Comparison of ENCODE assay signal across 1 cellular context in genomic region chr14:73949752-73950734, GRCh38.
TF ChIP-seq lines count a peak whose summit lies in the region.

Gene COQ6, plus strand, starts transcription at chr14:73950302. Its CDS starts 31 bp downstream, at chr14:73950333.
Gene FAM161B, minus strand, starts transcription at chr14:73950094. Its CDS starts 68 bp downstream, at chr14:73950026.

TF ChIP-seq in HepG2, 621 proteins besides CTCF, POLR2A, EP300 and RAD21 (continued from another document and continues in another):
- TF ChIP-seq RBM39 (IDR thresholded peaks at IDR 0.05; ENCODE audit: low read depth, low read length, poor library complexity, severe bottlenecking): peak; percentile 69
- TF ChIP-seq KMT2A (CRISPR knock-in tag; IDR thresholded peaks at IDR 0.05): peak; percentile 76; the same call in 1 of the 2 replicates
- no peak for TF ChIP-seq ZNF282 (IDR thresholded peaks at IDR 0.05; ENCODE audit: partially characterized antibody)
- TF ChIP-seq, protein P1, sequence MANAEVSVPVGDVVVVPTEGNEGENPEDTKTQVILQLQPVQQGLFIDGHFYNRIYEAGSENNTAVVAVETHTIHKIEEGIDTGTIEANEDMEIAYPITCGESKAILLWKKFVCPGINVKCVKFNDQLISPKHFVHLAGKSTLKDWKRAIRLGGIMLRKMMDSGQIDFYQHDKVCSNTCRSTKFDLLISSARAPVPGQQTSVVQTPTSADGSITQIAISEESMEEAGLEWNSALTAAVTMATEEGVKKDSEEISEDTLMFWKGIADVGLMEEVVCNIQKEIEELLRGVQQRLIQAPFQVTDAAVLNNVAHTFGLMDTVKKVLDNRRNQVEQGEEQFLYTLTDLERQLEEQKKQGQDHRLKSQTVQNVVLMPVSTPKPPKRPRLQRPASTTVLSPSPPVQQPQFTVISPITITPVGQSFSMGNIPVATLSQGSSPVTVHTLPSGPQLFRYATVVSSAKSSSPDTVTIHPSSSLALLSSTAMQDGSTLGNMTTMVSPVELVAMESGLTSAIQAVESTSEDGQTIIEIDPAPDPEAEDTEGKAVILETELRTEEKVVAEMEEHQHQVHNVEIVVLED (CRISPR knock-in tag; IDR thresholded peaks at IDR 0.05; ENCODE audit: borderline replicate concordance): peak; percentile 97
- TF ChIP-seq ZBTB40 (IDR thresholded peaks at IDR 0.05): no peak
- TF ChIP-seq ZBTB40 (CRISPR knock-in tag; IDR thresholded peaks at IDR 0.05): peak; percentile 79
- no peak for TF ChIP-seq ZFP90 (CRISPR knock-in tag; IDR thresholded peaks at IDR 0.05; ENCODE audit: borderline replicate concordance)
- TF ChIP-seq FIP1L1 (IDR thresholded peaks at IDR 0.05; ENCODE audit: borderline replicate concordance, insufficient read depth, low read depth, low read length): 0 out of 2 replicates have a peak, but pooled peaks have one; percentile 41
- no peak for TF ChIP-seq ZNF496 (CRISPR knock-in tag; IDR thresholded peaks at IDR 0.05; ENCODE audit: insufficient replicate concordance)
- TF ChIP-seq ZNF724P (CRISPR knock-in tag; IDR thresholded peaks at IDR 0.05; ENCODE audit: borderline replicate concordance): no peak
- TF ChIP-seq SATB2 (CRISPR knock-in tag; IDR thresholded peaks at IDR 0.05): no peak
- no peak for TF ChIP-seq PCBP2 (optimal IDR thresholded peaks at IDR 0.05; ENCODE audit: low read depth, low read length, poor library complexity, severe bottlenecking)
- TF ChIP-seq ZNF629 (CRISPR knock-in tag; conservative IDR thresholded peaks at IDR 0.05): no peak
- TF ChIP-seq SPEN (CRISPR knock-in tag; IDR thresholded peaks at IDR 0.05; ENCODE audit: low read depth): peak; percentile 85
- 0 out of 2 replicates have a peak, but pooled peaks have one; percentile 75 for TF ChIP-seq BRD4 (CRISPR knock-in tag; IDR thresholded peaks at IDR 0.05)
- peak; percentile 69 for TF ChIP-seq KMT2B (CRISPR knock-in tag; IDR thresholded peaks at IDR 0.05)
- no peak for TF ChIP-seq ZNF775 (CRISPR knock-in tag; IDR thresholded peaks at IDR 0.05; ENCODE audit: borderline replicate concordance)
- peak; percentile 31; the same call in 1 of the 2 replicates for TF ChIP-seq FOXK1 (CRISPR knock-in tag; IDR thresholded peaks at IDR 0.05; ENCODE audit: borderline replicate concordance, low read depth)
- TF ChIP-seq NBN (conservative IDR thresholded peaks at IDR 0.05): no peak
- peak; percentile 22 for TF ChIP-seq FOSL2 (CRISPR knock-in tag; IDR thresholded peaks at IDR 0.05)
- TF ChIP-seq, protein P2, sequence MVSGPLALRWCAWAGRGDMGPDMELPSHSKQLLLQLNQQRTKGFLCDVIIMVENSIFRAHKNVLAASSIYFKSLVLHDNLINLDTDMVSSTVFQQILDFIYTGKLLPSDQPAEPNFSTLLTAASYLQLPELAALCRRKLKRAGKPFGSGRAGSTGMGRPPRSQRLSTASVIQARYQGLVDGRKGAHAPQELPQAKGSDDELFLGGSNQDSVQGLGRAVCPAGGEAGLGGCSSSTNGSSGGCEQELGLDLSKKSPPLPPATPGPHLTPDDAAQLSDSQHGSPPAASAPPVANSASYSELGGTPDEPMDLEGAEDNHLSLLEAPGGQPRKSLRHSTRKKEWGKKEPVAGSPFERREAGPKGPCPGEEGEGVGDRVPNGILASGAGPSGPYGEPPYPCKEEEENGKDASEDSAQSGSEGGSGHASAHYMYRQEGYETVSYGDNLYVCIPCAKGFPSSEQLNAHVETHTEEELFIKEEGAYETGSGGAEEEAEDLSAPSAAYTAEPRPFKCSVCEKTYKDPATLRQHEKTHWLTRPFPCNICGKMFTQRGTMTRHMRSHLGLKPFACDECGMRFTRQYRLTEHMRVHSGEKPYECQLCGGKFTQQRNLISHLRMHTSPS (CRISPR knock-in tag; IDR thresholded peaks at IDR 0.05; ENCODE audit: low read depth): no peak
- TF ChIP-seq ZMAT3 (CRISPR knock-in tag; conservative IDR thresholded peaks at IDR 0.05): peak; percentile 93
- TF ChIP-seq NKX3-1 (CRISPR knock-in tag; IDR thresholded peaks at IDR 0.05): no peak
- TF ChIP-seq, protein P3, sequence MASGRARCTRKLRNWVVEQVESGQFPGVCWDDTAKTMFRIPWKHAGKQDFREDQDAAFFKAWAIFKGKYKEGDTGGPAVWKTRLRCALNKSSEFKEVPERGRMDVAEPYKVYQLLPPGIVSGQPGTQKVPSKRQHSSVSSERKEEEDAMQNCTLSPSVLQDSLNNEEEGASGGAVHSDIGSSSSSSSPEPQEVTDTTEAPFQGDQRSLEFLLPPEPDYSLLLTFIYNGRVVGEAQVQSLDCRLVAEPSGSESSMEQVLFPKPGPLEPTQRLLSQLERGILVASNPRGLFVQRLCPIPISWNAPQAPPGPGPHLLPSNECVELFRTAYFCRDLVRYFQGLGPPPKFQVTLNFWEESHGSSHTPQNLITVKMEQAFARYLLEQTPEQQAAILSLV (CRISPR knock-in tag; IDR thresholded peaks at IDR 0.05; ENCODE audit: borderline replicate concordance): peak; percentile 91; the same call in 1 of the 2 replicates
- no peak for TF ChIP-seq ZNF24 (IDR thresholded peaks at IDR 0.05)
- TF ChIP-seq ZNF562 (CRISPR knock-in tag; IDR thresholded peaks at IDR 0.05; ENCODE audit: borderline replicate concordance): no peak
- TF ChIP-seq ZSCAN29 (CRISPR knock-in tag; conservative IDR thresholded peaks at IDR 0.05): 0 out of 2 replicates have a peak, but pooled peaks have one; percentile 13
- peak; percentile 48; the same call in 1 of the 2 replicates for TF ChIP-seq PPARG (CRISPR knock-in tag; conservative IDR thresholded peaks at IDR 0.05)
- TF ChIP-seq ZNF367 (CRISPR knock-in tag; IDR thresholded peaks at IDR 0.05; ENCODE audit: borderline replicate concordance): no peak
- 0 out of 2 replicates have a peak, but pooled peaks have one; percentile 77 for TF ChIP-seq CBFB (CRISPR knock-in tag; IDR thresholded peaks at IDR 0.05)
- no peak for TF ChIP-seq ZNF883 (CRISPR knock-in tag; IDR thresholded peaks at IDR 0.05; ENCODE audit: not compliant biosample characterization)
- peak; percentile 32; the same call in 1 of the 2 replicates for TF ChIP-seq PITX1 (CRISPR knock-in tag; IDR thresholded peaks at IDR 0.05)
- peak; percentile 97 for TF ChIP-seq HNRNPLL (IDR thresholded peaks at IDR 0.05; ENCODE audit: low read depth, low read length, poor library complexity, severe bottlenecking)
- TF ChIP-seq, protein P4, sequence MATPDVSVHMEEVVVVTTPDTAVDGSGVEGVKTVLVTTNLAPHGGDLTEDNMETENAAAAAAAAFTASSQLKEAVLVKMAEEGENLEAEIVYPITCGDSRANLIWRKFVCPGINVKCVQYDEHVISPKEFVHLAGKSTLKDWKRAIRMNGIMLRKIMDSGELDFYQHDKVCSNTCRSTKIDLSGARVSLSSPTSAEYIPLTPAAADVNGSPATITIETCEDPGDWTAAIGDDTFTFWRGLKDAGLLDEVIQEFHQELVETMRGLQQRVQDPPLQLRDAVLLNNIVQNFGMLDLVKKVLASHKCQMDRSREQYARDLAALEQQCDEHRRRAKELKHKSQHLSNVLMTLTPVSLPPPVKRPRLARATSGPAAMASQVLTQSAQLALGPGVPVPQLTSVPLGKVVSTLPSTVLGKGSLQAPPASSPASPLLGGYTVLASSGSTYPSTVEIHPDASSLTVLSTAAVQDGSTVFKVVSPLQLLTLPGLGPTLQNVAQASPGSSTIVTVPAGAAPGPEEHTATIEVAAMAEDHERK (CRISPR knock-in tag; IDR thresholded peaks at IDR 0.05; ENCODE audit: low read depth): peak; percentile 69
- TF ChIP-seq, protein P5, sequence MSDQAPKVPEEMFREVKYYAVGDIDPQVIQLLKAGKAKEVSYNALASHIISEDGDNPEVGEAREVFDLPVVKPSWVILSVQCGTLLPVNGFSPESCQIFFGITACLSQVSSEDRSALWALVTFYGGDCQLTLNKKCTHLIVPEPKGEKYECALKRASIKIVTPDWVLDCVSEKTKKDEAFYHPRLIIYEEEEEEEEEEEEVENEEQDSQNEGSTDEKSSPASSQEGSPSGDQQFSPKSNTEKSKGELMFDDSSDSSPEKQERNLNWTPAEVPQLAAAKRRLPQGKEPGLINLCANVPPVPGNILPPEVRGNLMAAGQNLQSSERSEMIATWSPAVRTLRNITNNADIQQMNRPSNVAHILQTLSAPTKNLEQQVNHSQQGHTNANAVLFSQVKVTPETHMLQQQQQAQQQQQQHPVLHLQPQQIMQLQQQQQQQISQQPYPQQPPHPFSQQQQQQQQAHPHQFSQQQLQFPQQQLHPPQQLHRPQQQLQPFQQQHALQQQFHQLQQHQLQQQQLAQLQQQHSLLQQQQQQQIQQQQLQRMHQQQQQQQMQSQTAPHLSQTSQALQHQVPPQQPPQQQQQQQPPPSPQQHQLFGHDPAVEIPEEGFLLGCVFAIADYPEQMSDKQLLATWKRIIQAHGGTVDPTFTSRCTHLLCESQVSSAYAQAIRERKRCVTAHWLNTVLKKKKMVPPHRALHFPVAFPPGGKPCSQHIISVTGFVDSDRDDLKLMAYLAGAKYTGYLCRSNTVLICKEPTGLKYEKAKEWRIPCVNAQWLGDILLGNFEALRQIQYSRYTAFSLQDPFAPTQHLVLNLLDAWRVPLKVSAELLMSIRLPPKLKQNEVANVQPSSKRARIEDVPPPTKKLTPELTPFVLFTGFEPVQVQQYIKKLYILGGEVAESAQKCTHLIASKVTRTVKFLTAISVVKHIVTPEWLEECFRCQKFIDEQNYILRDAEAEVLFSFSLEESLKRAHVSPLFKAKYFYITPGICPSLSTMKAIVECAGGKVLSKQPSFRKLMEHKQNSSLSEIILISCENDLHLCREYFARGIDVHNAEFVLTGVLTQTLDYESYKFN (CRISPR knock-in tag; conservative IDR thresholded peaks at IDR 0.05): peak; percentile 69
- peak; percentile 45 for TF ChIP-seq ZHX1 (CRISPR knock-in tag; IDR thresholded peaks at IDR 0.05; ENCODE audit: low read depth)
- no peak for TF ChIP-seq FLYWCH1 (CRISPR knock-in tag; IDR thresholded peaks at IDR 0.05)
- peak; percentile 80; the same call in 1 of the 2 replicates for TF ChIP-seq ARHGAP35 (CRISPR knock-in tag; IDR thresholded peaks at IDR 0.05; ENCODE audit: borderline replicate concordance)
- TF ChIP-seq MTA3 (CRISPR knock-in tag; IDR thresholded peaks at IDR 0.05): no peak
- peak; percentile 61; the same call in 1 of the 2 replicates for TF ChIP-seq ZNF335 (CRISPR knock-in tag; IDR thresholded peaks at IDR 0.05)
